ENCODE assay signal across 1 cellular context in genomic region chr3:155869664-155870063, GRCh38.
TF ChIP-seq lines count a peak whose summit lies in the region.

No MANE protein-coding gene starts in this region.

TF ChIP-seq in GM23338, 12 proteins besides CTCF, POLR2A, EP300 and RAD21 (continued from another document):
- TF ChIP-seq NANOG (IDR thresholded peaks at IDR 0.05; ENCODE audit: borderline replicate concordance) (no peak), ZNF114 (CRISPR knock-in tag; IDR thresholded peaks at IDR 0.05) (no peak), CREB1 (CRISPR knock-in tag; IDR thresholded peaks at IDR 0.05; ENCODE audit: low read depth) (no peak), EZH2phosphoT487 (IDR thresholded peaks at IDR 0.05; ENCODE audit: unreplicated experiment) (no peak), ETS1 (IDR thresholded peaks at IDR 0.05) (no peak), POLR2AphosphoS5 (IDR thresholded peaks at IDR 0.05; ENCODE audit: low read depth) (no peak), STAT1 (IDR thresholded peaks at IDR 0.05; ENCODE audit: unreplicated experiment) (no peak), ZNF331 (CRISPR knock-in tag; IDR thresholded peaks at IDR 0.05; ENCODE audit: low read depth) (no peak)
